16 cellular contexts compared by ENCODE assay signal in genomic region chr17:48445248-48445620, GRCh38. TPM values are rescaled to one million over a fixed set of nuclear protein-coding genes. Genes with fewer than 3 reads are reported as not detected.
"Had no signal": no experiment of that assay in that cellular context is flagged by ENCODE, and none has a peak within 500 bp of the region (broad histone marks: within the 10 kb centered on the region; RNA-seq: fewer than 3 reads in every experiment).

No MANE protein-coding gene starts in this region.

- H3K4me3 ChIP-seq: adrenal gland, cardiac muscle cell, colonic mucosa, esophagus muscularis mucosa, mucosa of descending colon had no signal

- ATAC-seq: left ventricle myocardium superior, mucosa of descending colon had no signal

- H3K36me3 ChIP-seq: adrenal gland, cardiac muscle cell, colonic mucosa, esophagus muscularis mucosa had no signal

- H3K36me3 Mint-ChIP-seq: memory B cell; naive thymus-derived CD8-positive, alpha-beta T cell; stimulated activated effector memory CD8-positive, alpha-beta T cell treated with anti-CD3 and anti-CD28 coated beads, Interleukin-12 subunit alpha, Interleukin-12 subunit beta, amount 100 ng/mL, for 72 hours; T-cell; WTC11 had no signal

- H3K27ac ChIP-seq: adrenal gland, cardiac muscle cell, colonic mucosa, esophagus muscularis mucosa had no signal

- H3K27me3 ChIP-seq: adrenal gland, colonic mucosa had no signal

- H3K4me1 ChIP-seq: colonic mucosa, esophagus muscularis mucosa had no signal

- H3K27me3 Mint-ChIP-seq: naive thymus-derived CD8-positive, alpha-beta T cell; T-cell had no signal

- H3K4me3 Mint-ChIP-seq: WTC11 had no signal

- H3K9me3 Mint-ChIP-seq: WTC11 had no signal

- DNase-seq: activated naive CD4-positive, alpha-beta T cell treated with Interleukin-2 at 50 U/mL for 16 hours; colonic mucosa; hippocampal formation; kidney; left ventricle myocardium superior; mucosa of descending colon; T1000; trophoblast cell had no signal

- H3K27ac Mint-ChIP-seq: memory B cell, WTC11 had no signal

- H3K9me3 ChIP-seq: adrenal gland, colonic mucosa, esophagus muscularis mucosa, mucosa of descending colon had no signal

- H3K4me1 Mint-ChIP-seq: WTC11 had no signal

RNA-seq across cellular contexts. Expression of gene SKAP1, which starts 15.2 kb away (rescaled TPM):
- total RNA-seq: WTC11 had no signal
